In genomic region chr12:118144499-118144898, GRCh38 we compare ENCODE assay signal across 22 cellular contexts. TPM values are rescaled to one million over a fixed set of nuclear protein-coding genes. Genes with fewer than 3 reads are reported as not detected.
A peak's percentile ranks its signal among the peaks of the same experiment; 100 is the strongest.
DNase-seq lines count a peak whose midpoint lies in the region; ATAC-seq, FAIRE-seq and TF ChIP-seq lines count a peak whose summit lies in the region.
"Had no signal": no experiment of that assay in that cellular context is flagged by ENCODE, and none has a peak within 500 bp of the region (broad histone marks: within the 10 kb centered on the region; RNA-seq: fewer than 3 reads in every experiment).

No MANE protein-coding gene starts in this region.

- H3K4me1 ChIP-seq in GM12878 (ENCODE audit: control insufficient read depth, insufficient read depth, low read length), result peaks cover 20% of the 10 kb centered on the region

- no peak for FAIRE-seq in GM12878 (lab: Jason Lieb, UNC)
- FAIRE-seq: K562 had no signal

- no peaks in the 10 kb centered on the region for H3K27me3 Mint-ChIP-seq in activated naive CD8-positive, alpha-beta T cell
- no peaks in the 10 kb centered on the region for H3K27me3 Mint-ChIP-seq in activated naive CD8-positive, alpha-beta T cell treated with anti-CD3 and anti-CD28 coated beads, Interleukin-2, amount 50 U/mL, for 24 hours
- no peaks in the 10 kb centered on the region for H3K27me3 Mint-ChIP-seq in stimulated activated memory B cell treated with anti-CD40 and anti-IgM and Interleukin-4, amounts not matched to agents 10 μg/mL and 1 μg/mL and 100 μg/mL, for 72 hours
- H3K27me3 Mint-ChIP-seq: CD4-positive, CD25-positive, alpha-beta regulatory T cell had no signal

- no peak for TF ChIP-seq EP300 in GM12878 (IDR thresholded peaks at IDR 0.05; ENCODE audit: borderline replicate concordance in 1 of 2, control insufficient read depth in 1 of 2, low read depth in 2 of 2, low read length in 2 of 2)

- H3K36me3 Mint-ChIP-seq in activated naive CD8-positive, alpha-beta T cell, result peaks cover 5% of the 10 kb centered on the region
- H3K36me3 Mint-ChIP-seq in activated naive CD8-positive, alpha-beta T cell treated with anti-CD3 and anti-CD28 coated beads, Interleukin-2, amount 50 U/mL, for 24 hours (ENCODE audit: low read depth), result peaks cover 60% of the 10 kb centered on the region
- H3K36me3 Mint-ChIP-seq in stimulated activated memory B cell treated with anti-CD40 and anti-IgM and Interleukin-4, amounts not matched to agents 10 μg/mL and 1 μg/mL and 100 μg/mL, for 72 hours, result peaks cover 80% of the 10 kb centered on the region

- 91% methylated on average over 13 of the region's 13 CpGs for WGBS in GM12878 (ENCODE audit: insufficient coverage, insufficient replicate concordance, low lambda C conversion rate, missing lambda C conversion rate)

- H3K36me3 ChIP-seq in GM12878 (ENCODE audit: control insufficient read depth in 2 of 2, insufficient read depth in 2 of 2, low read length in 1 of 2), result peaks cover 11 to 34% of the 10 kb centered on the region in 2 experiments

- no TSS peak for BruUV-seq in GM12878 (replicated peaks; lab: Mats Ljungman, UMichigan)

- H3K27ac ChIP-seq in GM12878 (ENCODE audit: control insufficient read depth, insufficient read depth), result peak overlapping the region; percentile 45
- H3K27ac ChIP-seq: GM23248 had no signal

- peak overlapping the region; percentile 27; the same call in 1 of the 2 replicates for H3K9ac ChIP-seq in GM12878 (ENCODE audit: control insufficient read depth, insufficient read depth, low read length)
- H3K9ac ChIP-seq: GM23248 had no signal

- no peak for DNase-seq in activated naive CD8-positive, alpha-beta T cell treated with anti-CD3 and anti-CD28 coated beads, Interleukin-2, amount 50 U/mL, for 24 hours
- DNase-seq in GM12878 (ENCODE audit: low read depth, low spot score) (no peak), mesenteric fat pad (ENCODE audit: low spot score) (peak; percentile 73), sciatic nerve (ENCODE audit: low spot score) (no peak)
- DNase-seq: CD4-positive, CD25-positive, alpha-beta regulatory T cell; COR-L47; DMS79 treated with DMSO at 0.1 percent for 48 hours; GM23248; H9; HFFc6; MG63; NCI-H1436; NCI-H187 treated with DMSO at 0.1 percent for 48 hours; NCI-H2107; NCI-H446 treated with DMSO at 0.1 percent for 48 hours; NCI-H526 treated with DMSO at 0.1 percent for 48 hours; PC-3; Right ventricle myocardium superior had no signal

- H3K4me1 Mint-ChIP-seq in activated naive CD8-positive, alpha-beta T cell (ENCODE audit: low read depth), result peaks cover 7% of the 10 kb centered on the region
- peaks cover 10% of the 10 kb centered on the region for H3K4me1 Mint-ChIP-seq in activated naive CD8-positive, alpha-beta T cell treated with anti-CD3 and anti-CD28 coated beads, Interleukin-2, amount 50 U/mL, for 24 hours
- peaks cover 25% of the 10 kb centered on the region for H3K4me1 Mint-ChIP-seq in stimulated activated memory B cell treated with anti-CD40 and anti-IgM and Interleukin-4, amounts not matched to agents 10 μg/mL and 1 μg/mL and 100 μg/mL, for 72 hours
- H3K4me1 Mint-ChIP-seq: H9 had no signal

- no peak overlapping the region for H3K4me3 ChIP-seq in GM12878
- H3K4me3 ChIP-seq: GM23248, K562, MG63 had no signal

- TF ChIP-seq POLR2A in GM12878 (IDR thresholded peaks at IDR 0.05; ENCODE audit: low read depth, low read length), result no peak

- in situ Hi-C loops in GM12878 (cut with MboI), result loop anchor here (25.0 kb wide), 1 partner anchor 1518 kb away; the partner anchor contains the start of gene PRKAB1

- no peaks in the 10 kb centered on the region for H3K27me3 ChIP-seq in GM12878 (replicated peaks in 1 of 2; ENCODE audit: control insufficient read depth in 2 of 2, insufficient read depth in 2 of 2, low read length in 1 of 2)
- H3K27me3 ChIP-seq: MG63 had no signal

- H3K27ac Mint-ChIP-seq in activated naive CD8-positive, alpha-beta T cell, result peak overlapping the region; percentile 46
- H3K27ac Mint-ChIP-seq in activated naive CD8-positive, alpha-beta T cell treated with anti-CD3 and anti-CD28 coated beads, Interleukin-2, amount 50 U/mL, for 24 hours, result no peak overlapping the region
- H3K27ac Mint-ChIP-seq in stimulated activated memory B cell treated with anti-CD40 and anti-IgM and Interleukin-4, amounts not matched to agents 10 μg/mL and 1 μg/mL and 100 μg/mL, for 72 hours, result peak overlapping the region; percentile 77

- no peak for ATAC-seq in activated naive CD8-positive, alpha-beta T cell treated with anti-CD3 and anti-CD28 coated beads, Interleukin-2, amount 50 U/mL, for 24 hours
- ATAC-seq in GM12878 (no peak; the same call in 2 of the 3 replicates), sciatic nerve (no peak), GM18873 (IDR thresholded peaks at IDR 0.05; ENCODE audit: low FRiP score, unreplicated experiment) (no peak)
- ATAC-seq in stimulated activated memory B cell treated with anti-CD40 and anti-IgM and Interleukin-4, amounts not matched to agents 10 μg/mL and 1 μg/mL and 100 μg/mL, for 72 hours, result no peak
- ATAC-seq: K562, PC-3 had no signal

- H2AFZ ChIP-seq in GM12878 (ENCODE audit: control insufficient read depth, low read depth, low read length), result no peak overlapping the region
- H2AFZ ChIP-seq: GM23248 had no signal

- POLR2A ChIA-PET in GM12878 (lab: Charles Lee), result interaction anchor here (0.6 kb wide), 1 partner anchor 30 kb away, joined by 3 read pairs; no protein-coding TSS in a partner anchor

- TF ChIP-seq CTCF in GM12878 (IDR thresholded peaks at IDR 0.05 in 2 of 3, conservative IDR thresholded peaks at IDR 0.05 in 1 of 3; ENCODE audit: control insufficient read depth in 2 of 3, extremely low read depth in 1 of 3, insufficient read depth in 1 of 3, low read depth in 3 of 3, low read length in 3 of 3), result no peak

- TF ChIP-seq RAD21 in GM12878 (IDR thresholded peaks at IDR 0.05; ENCODE audit: insufficient read depth, low read depth, low read length), result no peak

- RAD21 ChIA-PET in GM12878 (lab: Charles Lee; ENCODE audit: unreplicated experiment), result no interaction called here

- 0 out of 2 replicates have a peak overlapping the region, but pooled peaks have one; percentile 24 for H3K4me2 ChIP-seq in GM12878 (ENCODE audit: control insufficient read depth, insufficient read depth)

- H3K9me3 Mint-ChIP-seq in activated naive CD8-positive, alpha-beta T cell (ENCODE audit: low read depth), result no peaks in the 10 kb centered on the region
- no peaks in the 10 kb centered on the region for H3K9me3 Mint-ChIP-seq in activated naive CD8-positive, alpha-beta T cell treated with anti-CD3 and anti-CD28 coated beads, Interleukin-2, amount 50 U/mL, for 24 hours
- no peaks in the 10 kb centered on the region for H3K9me3 Mint-ChIP-seq in stimulated activated memory B cell treated with anti-CD40 and anti-IgM and Interleukin-4, amounts not matched to agents 10 μg/mL and 1 μg/mL and 100 μg/mL, for 72 hours
- H3K9me3 Mint-ChIP-seq: CD4-positive, CD25-positive, alpha-beta regulatory T cell; H9; HFFc6 had no signal

- no peaks in the 10 kb centered on the region for H4K20me1 ChIP-seq in GM12878 (ENCODE audit: control insufficient read depth, insufficient read depth)

- no peaks in the 10 kb centered on the region; the same call in 1 of the 2 replicates for H3K79me2 ChIP-seq in GM12878 (ENCODE audit: control insufficient read depth, insufficient read depth, low read length)

- SMC1A ChIA-PET in GM12878 (lab: Charles Lee; ENCODE audit: uncharacterized antibody, unreplicated experiment), result no interaction called here

- H3K9me3 ChIP-seq in GM12878 (replicated peaks; ENCODE audit: control insufficient read depth, insufficient read depth, low read length), result no peaks in the 10 kb centered on the region; the same call in 2 of the 3 replicates
- H3K9me3 ChIP-seq: MG63 had no signal

- H3K4me3 Mint-ChIP-seq in activated naive CD8-positive, alpha-beta T cell, result no peak overlapping the region
- H3K4me3 Mint-ChIP-seq in activated naive CD8-positive, alpha-beta T cell treated with anti-CD3 and anti-CD28 coated beads, Interleukin-2, amount 50 U/mL, for 24 hours, result no peak overlapping the region
- H3K4me3 Mint-ChIP-seq in stimulated activated memory B cell treated with anti-CD40 and anti-IgM and Interleukin-4, amounts not matched to agents 10 μg/mL and 1 μg/mL and 100 μg/mL, for 72 hours, result no peak overlapping the region
- H3K4me3 Mint-ChIP-seq: H9, HFFc6 had no signal

- CTCF ChIA-PET in GM12878 (lab: Yijun Ruan, JAX), result no interaction called here

- intact Hi-C loops in GM12878 (cut with micrococcal nuclease; ENCODE audit: unreplicated experiment) (no loop called here), sciatic nerve (cut with DNase I) (no loop called here)

RNA-seq across cellular contexts. Expression of gene PEBP1, which starts 8.6 kb away (rescaled TPM):
- total RNA-seq in GM12878 (2013; cell fraction: nucleolus; rRNA removed), result 11.8 and 17.9 TPM in 2 replicates
- total RNA-seq in GM12878 (2014; rRNA removed) (222 and 228 TPM in 2 replicates), GM12878 (2014; rRNA removed; fragmentation: Illumina TruSeq; extraction: Trizol) (181 and 208 TPM in 2 replicates), GM12878 (2021) (186 and 193 TPM in 2 replicates), mesenteric fat pad (216 TPM), sciatic nerve (337 TPM)
- polyA plus RNA-seq in GM12878 (2011; ENCODE audit: low read depth), result 97.1 TPM
- polyA plus RNA-seq in GM12878 (2011; rRNA removed) (147 and 217 TPM in 2 replicates), GM12878 (2014; fragmentation: Illumina TruSeq; extraction: Trizol) (153 and 203 TPM in 2 replicates), GM12878 (2014; fragmentation: Nextera tagmentation; extraction: Ambion mirVana) (100 to 1,000 TPM in 1 of 2 experiments, 10 to 100 TPM in 1; 79.4 to 150 TPM), GM12878 (2014; rRNA removed) (179 and 205 TPM in 2 replicates), GM12878 (2016; fragmentation: Nextera tagmentation; extraction: Ambion mirVana) (100 to 1,000 TPM; 413 to 415 TPM)
- 244 and 255 TPM in 2 replicates for polyA plus RNA-seq in GM12878 (2011; cell fraction: cytosol; rRNA removed)
- polyA plus RNA-seq in GM12878 (2011; cell fraction: nucleus; rRNA removed), result 105 and 119 TPM in 2 replicates
- polyA plus RNA-seq in GM12878 (2012), result 140 and 147 TPM in 2 replicates
- polyA minus RNA-seq in GM12878 (2011; rRNA and poly(A)+ RNA removed), result 85.2 and 117 TPM in 2 replicates
- 50.8 and 57.1 TPM in 2 replicates for polyA minus RNA-seq in GM12878 (2011; cell fraction: cytosol; rRNA and poly(A)+ RNA removed)
- 14.5 and 28.7 TPM in 2 replicates for polyA minus RNA-seq in GM12878 (2011; cell fraction: nucleus; rRNA and poly(A)+ RNA removed)

RNA-seq across cellular contexts. Expression of gene VSIG10, which starts 40.7 kb away (rescaled TPM):
- total RNA-seq in GM12878 (2013; cell fraction: nucleolus; rRNA removed), result 5.7 and 11.5 TPM in 2 replicates
- 6.7 and 8.3 TPM in 2 replicates for total RNA-seq in GM12878 (2014; rRNA removed)
- total RNA-seq in GM12878 (2014; rRNA removed; fragmentation: Illumina TruSeq; extraction: Trizol), result 4.5 and 5.3 TPM in 2 replicates
- 3.2 and 5.6 TPM in 2 replicates for total RNA-seq in GM12878 (2021)
- 0.88 TPM for polyA plus RNA-seq in GM12878 (2011; ENCODE audit: low read depth)
- 3.4 TPM in 2 replicates for polyA plus RNA-seq in GM12878 (2011; rRNA removed)
- polyA plus RNA-seq in GM12878 (2011; cell fraction: cytosol; rRNA removed), result 5.7 and 11.7 TPM in 2 replicates
- polyA plus RNA-seq in GM12878 (2011; cell fraction: nucleus; rRNA removed), result 3.0 and 5.6 TPM in 2 replicates
- polyA plus RNA-seq in GM12878 (2012), result 2.0 and 2.9 TPM in 2 replicates
- 5.9 TPM in 1 of 2 replicates, not detected in the other for polyA plus RNA-seq in GM12878 (2014; fragmentation: Illumina TruSeq; extraction: Trizol)
- 1 to 10 TPM; 4.5 to 6.8 TPM for polyA plus RNA-seq in GM12878 (2014; fragmentation: Nextera tagmentation; extraction: Ambion mirVana)
- polyA plus RNA-seq in GM12878 (2014; rRNA removed), result 5.3 and 7.2 TPM in 2 replicates
- 10 to 100 TPM in 1 of 2 experiments, 1 to 10 TPM in 1; 5.0 to 10.2 TPM for polyA plus RNA-seq in GM12878 (2016; fragmentation: Nextera tagmentation; extraction: Ambion mirVana)
- 3.6 and 5.4 TPM in 2 replicates for polyA minus RNA-seq in GM12878 (2011; rRNA and poly(A)+ RNA removed)
- 0.31 and 2.4 TPM in 2 replicates for polyA minus RNA-seq in GM12878 (2011; cell fraction: cytosol; rRNA and poly(A)+ RNA removed)
- polyA minus RNA-seq in GM12878 (2011; cell fraction: nucleus; rRNA and poly(A)+ RNA removed), result 2.5 TPM in 2 replicates
- 22.4 TPM for total RNA-seq in mesenteric fat pad
- total RNA-seq in sciatic nerve, result 31.8 TPM
